8 cellular contexts compared by ENCODE assay signal in the genomic region with DNA sequence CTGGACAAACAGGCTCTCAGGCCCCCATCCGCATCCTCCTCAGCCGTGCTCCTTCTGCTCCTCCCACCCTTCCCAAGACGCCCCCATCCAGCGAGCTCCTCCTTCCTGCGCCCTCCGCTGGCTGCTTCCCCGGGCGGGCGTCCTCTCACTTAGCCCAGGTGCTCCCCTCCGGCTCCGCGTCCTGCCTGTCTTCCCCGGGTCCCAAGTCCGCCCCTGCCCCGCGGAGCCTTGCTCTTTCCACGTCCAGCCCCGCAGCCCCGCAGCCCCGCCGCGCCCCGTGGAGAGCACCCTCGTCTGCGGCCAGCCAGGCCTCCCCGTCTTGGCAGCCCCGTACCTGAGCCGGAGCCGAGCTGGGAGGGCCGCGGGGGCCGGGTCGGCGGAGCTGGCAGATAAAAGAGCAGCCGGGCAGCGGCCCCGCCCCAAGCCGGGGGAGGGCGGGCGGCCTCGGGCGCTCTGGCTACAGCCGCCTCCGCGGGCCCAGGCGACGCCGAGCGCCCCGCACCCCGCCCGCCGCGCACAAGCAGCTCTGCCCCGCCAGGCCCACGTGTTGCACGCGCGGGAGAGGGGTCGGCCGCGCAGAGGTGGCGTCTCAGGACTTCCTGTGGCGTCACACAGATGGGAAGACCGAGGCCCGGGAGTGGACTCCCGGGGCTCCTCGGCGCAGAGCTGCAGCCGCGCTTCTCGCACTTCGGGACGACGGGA. TPM values are rescaled to one million over a fixed set of nuclear protein-coding genes. Genes with fewer than 3 reads are reported as not detected.
DNase-seq lines count a peak whose midpoint lies in the region; ATAC-seq, FAIRE-seq and TF ChIP-seq lines count a peak whose summit lies in the region.

A gene with protein sequence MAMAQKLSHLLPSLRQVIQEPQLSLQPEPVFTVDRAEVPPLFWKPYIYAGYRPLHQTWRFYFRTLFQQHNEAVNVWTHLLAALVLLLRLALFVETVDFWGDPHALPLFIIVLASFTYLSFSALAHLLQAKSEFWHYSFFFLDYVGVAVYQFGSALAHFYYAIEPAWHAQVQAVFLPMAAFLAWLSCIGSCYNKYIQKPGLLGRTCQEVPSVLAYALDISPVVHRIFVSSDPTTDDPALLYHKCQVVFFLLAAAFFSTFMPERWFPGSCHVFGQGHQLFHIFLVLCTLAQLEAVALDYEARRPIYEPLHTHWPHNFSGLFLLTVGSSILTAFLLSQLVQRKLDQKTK (minus strand): TSS at position 555 of the 702 bp plus-strand sequence. CDS start 11,869 bp downstream, outside the sequence.

- POLR2A ChIA-PET in activated B cell treated with CpG ODN at 0.5 μM for 24 hours (lab: Charles Lee): interaction anchor here (0.6 to 1.4 kb wide), 5 partner anchors 15 to 234 kb away, joined by 3 to 5 read pairs (median 3); a partner anchor contains a TSS

- no peaks in the 10 kb centered on the region for H3K9me3 ChIP-seq in small intestine (ENCODE audit: control insufficient read depth, low read depth)

- peak; percentile 48 for ATAC-seq in GM21423 (IDR thresholded peaks at IDR 0.05; ENCODE audit: unreplicated experiment)
- peak; percentile 88 for ATAC-seq in activated B cell treated with CpG ODN at 0.5 μM for 24 hours (ENCODE audit: low read depth)
- no peak for ATAC-seq in HG02970 (IDR thresholded peaks at IDR 0.05; ENCODE audit: low FRiP score, unreplicated experiment)

- intact Hi-C loops in CD14-positive monocyte (cut with micrococcal nuclease): no loop called here
- intact Hi-C loops in activated B cell treated with CpG ODN at 0.5 μM for 24 hours (cut with micrococcal nuclease): loop anchor here (1.0 to 10.0 kb wide), 5 partner anchors 16 to 1231 kb away; a partner anchor contains a TSS

- H3K4me1 Mint-ChIP-seq in CD14-positive monocyte: peaks cover 57% of the 10 kb centered on the region
- peaks cover 35% of the 10 kb centered on the region for H3K4me1 Mint-ChIP-seq in activated B cell treated with CpG ODN at 0.5 μM for 24 hours

- FAIRE-seq in small intestine (lab: Jason Lieb, UNC): no peak

- no peak for DNase-seq in CD14-positive monocyte (ENCODE audit: low spot score)
- DNase-seq in NCI-H1105 treated with DMSO at 0.1 percent for 48 hours (lab: John Stamatoyannopoulos, UW): peak; percentile 78
- DNase-seq in activated B cell treated with CpG ODN at 0.5 μM for 24 hours: peak; percentile 68
- DNase-seq in caudate nucleus (lab: John Stamatoyannopoulos, UW): peak in 58 of 61 donors; percentile 25 to 85 (median 66)
- DNase-seq in iris pigment epithelial cell (ENCODE audit: low read depth): peak; percentile 68
- peak; percentile 82 for DNase-seq in small intestine

- H3K9me3 Mint-ChIP-seq in CD14-positive monocyte (peaks cover 0 to 2% (median 0%) of the 10 kb centered on the region in 7 donors), activated B cell treated with CpG ODN at 0.5 μM for 24 hours (no peaks in the 10 kb centered on the region)

- H3K36me3 Mint-ChIP-seq in CD14-positive monocyte: peaks cover 1% of the 10 kb centered on the region in 2 donors
- H3K36me3 Mint-ChIP-seq in activated B cell treated with CpG ODN at 0.5 μM for 24 hours (ENCODE audit: low read depth): no peaks in the 10 kb centered on the region

- H3K4me3 ChIP-seq in small intestine (ENCODE audit: low read depth in 1 of 2, low read length in 2 of 2): peak within 1 kb of the TSS; percentile 41 to 72

- peaks cover 2 to 10% (median 5%) of the 10 kb centered on the region in 3 donors for H3K27me3 Mint-ChIP-seq in CD14-positive monocyte (ENCODE audit: low read depth in 3 of 3)
- H3K27me3 Mint-ChIP-seq in activated B cell treated with CpG ODN at 0.5 μM for 24 hours: no peaks in the 10 kb centered on the region

- peaks cover 12 to 14% of the 10 kb centered on the region in 2 donors for H3K4me1 ChIP-seq in small intestine (ENCODE audit: control insufficient read depth in 2 of 2, insufficient read depth in 1 of 2, low read depth in 1 of 2, low read length in 1 of 2)

- WGBS in small intestine, 3 donors: 0 to 1% (median 1%) methylated on average over 35 to 75 of the region's 75 CpGs

- H3K27me3 ChIP-seq in small intestine (ENCODE audit: control insufficient read depth in 2 of 2, insufficient read depth in 2 of 2, low read length in 2 of 2): no peaks in the 10 kb centered on the region

- H3K27ac Mint-ChIP-seq in CD14-positive monocyte (peak within 1 kb of the TSS in 4 of 7 donors; percentile 14 to 89 (median 50)), activated B cell treated with CpG ODN at 0.5 μM for 24 hours (peak within 1 kb of the TSS; percentile 56)

- peak within 1 kb of the TSS; percentile 93 to 95 for H3K4me3 Mint-ChIP-seq in CD14-positive monocyte
- peak within 1 kb of the TSS; percentile 84 for H3K4me3 Mint-ChIP-seq in activated B cell treated with CpG ODN at 0.5 μM for 24 hours

- no peak for TF ChIP-seq CTCF in CD14-positive monocyte (IDR thresholded peaks at IDR 0.05)
- no peak for TF ChIP-seq CTCF in activated B cell treated with CpG ODN at 0.5 μM for 24 hours (IDR thresholded peaks at IDR 0.05)

- H3K27ac ChIP-seq in caudate nucleus (ENCODE audit: low read depth, low read length): peak within 1 kb of the TSS; percentile 82
- H3K27ac ChIP-seq in small intestine (ENCODE audit: low read depth in 1 of 2, low read length in 1 of 2): peak within 1 kb of the TSS; percentile 65 to 72

- CTCF ChIA-PET in activated B cell treated with CpG ODN at 0.5 μM for 24 hours (lab: Charles Lee): interaction anchor here (0.9 to 2.0 kb wide), 2 partner anchors 20 kb away, joined by 3 to 7 read pairs; no protein-coding TSS in a partner anchor

- H3K36me3 ChIP-seq in small intestine (ENCODE audit: control insufficient read depth in 2 of 2, insufficient read depth in 2 of 2, low read length in 2 of 2): no peaks in the 10 kb centered on the region

RNA-seq across cellular contexts. Expression of the gene that starts here (rescaled TPM):
- polyA plus RNA-seq in CD14-positive monocyte (1 to 10 TPM in 1 of 2 donors, under 1 TPM in 1; 0.92 to 1.0 TPM), small intestine (10 to 100 TPM; 10.2 to 53.9 (median 23.5) TPM)
- total RNA-seq in activated B cell treated with CpG ODN at 0.5 μM for 24 hours: 3.7 and 4.6 TPM in 2 replicates

Comparison
In these comparisons a context has a peak if more than half of its experiments do, and no peak if none do; other contexts are left out.
1. RNA of the gene that starts here (polyA plus RNA-seq): 10.2 to 53.9 TPM in small intestine; 0.92 to 1.0 TPM in CD14-positive monocyte; every median in the first group is over 4 times any median in the second.